Comparison of ENCODE assay signal across 8 cellular contexts in the genomic region with DNA sequence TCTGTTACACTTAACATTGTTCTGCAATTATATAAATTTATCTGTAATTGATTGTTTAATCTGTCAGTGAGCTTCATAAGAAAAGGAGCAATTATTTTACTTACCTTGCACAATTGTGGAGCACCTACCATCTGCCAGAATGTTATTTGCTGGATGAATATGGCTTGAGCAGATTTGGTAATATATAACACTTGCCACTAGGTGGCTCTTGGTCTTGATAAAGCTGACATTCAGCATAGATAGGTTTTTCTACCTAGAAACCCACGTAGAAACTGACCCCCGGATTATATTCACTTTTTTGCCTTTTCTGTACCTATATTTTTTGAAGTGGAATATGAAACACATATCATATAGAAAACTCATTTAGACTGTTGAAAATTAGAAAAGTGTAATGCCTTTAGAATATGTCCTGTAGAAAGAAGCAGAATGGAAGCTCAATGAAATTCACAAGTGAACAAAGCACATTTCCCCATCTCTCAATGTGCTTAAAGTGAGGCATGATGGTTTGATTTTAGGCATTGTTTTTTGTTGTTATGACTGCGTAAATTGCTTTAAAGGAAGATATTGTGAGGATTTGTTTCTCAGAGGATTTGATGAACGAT. TPM values are rescaled to one million over a fixed set of nuclear protein-coding genes. Genes with fewer than 3 reads are reported as not detected.
DNase-seq lines count a peak whose midpoint lies in the region; ATAC-seq and TF ChIP-seq lines count a peak whose summit lies in the region.

No MANE protein-coding gene starts in this region.

- H3K36me3 Mint-ChIP-seq in chondrocyte (ENCODE audit: low read depth) (no peaks in the 10 kb centered on the region), type B pancreatic cell (no peaks in the 10 kb centered on the region)

- no peaks in the 10 kb centered on the region for H3K9me3 Mint-ChIP-seq in chondrocyte (ENCODE audit: low read depth)
- no peaks in the 10 kb centered on the region for H3K9me3 Mint-ChIP-seq in type B pancreatic cell

- intact Hi-C loops in left colon (cut with DNase I, micrococcal nuclease) = loop anchor here in 1 of 2 donors (5.0 kb wide), 1 partner anchor 82 kb away; no protein-coding TSS in a partner anchor

- H3K4me2 ChIP-seq in OCI-LY3 (ENCODE audit: low read length) = peak overlapping the region; percentile 18

- ATAC-seq in GM21367 (IDR thresholded peaks at IDR 0.05; ENCODE audit: unreplicated experiment) (peak; percentile 61), left colon (peak; percentile 77)

- H4K20me1 ChIP-seq in OCI-LY3 (ENCODE audit: insufficient read depth, low read length) = peaks cover 96% of the 10 kb centered on the region

- H3K27me3 Mint-ChIP-seq in chondrocyte (ENCODE audit: low read depth) (no peaks in the 10 kb centered on the region), type B pancreatic cell (no peaks in the 10 kb centered on the region)

- H3K27ac Mint-ChIP-seq in chondrocyte (ENCODE audit: unreplicated experiment) (no peak overlapping the region), type B pancreatic cell (peak overlapping the region; percentile 21)

- H3K4me3 Mint-ChIP-seq in chondrocyte (ENCODE audit: unreplicated experiment) (no peak overlapping the region), type B pancreatic cell (no peak overlapping the region)

- peaks cover 15% of the 10 kb centered on the region for H3K4me1 ChIP-seq in OCI-LY3 (ENCODE audit: low read length)

- no peak overlapping the region for H3K9ac ChIP-seq in OCI-LY3 (ENCODE audit: low read length)

- H3K27ac ChIP-seq in OCI-LY3 (ENCODE audit: low read length) = no peak overlapping the region

- peaks cover 100% of the 10 kb centered on the region for H3K79me2 ChIP-seq in OCI-LY3 (ENCODE audit: low read length)

- peak; percentile 92 for DNase-seq in DMS53 treated with DMSO at 0.1 percent for 48 hours (lab: John Stamatoyannopoulos, UW; ENCODE audit: unreplicated experiment)
- DNase-seq in HuH-7 (ENCODE audit: low spot score) = peak; percentile 61
- no peak for DNase-seq in chondrocyte (ENCODE audit: low spot score)
- no peak for DNase-seq in left colon
- no peak for DNase-seq in type B pancreatic cell (ENCODE audit: extremely low spot score, unreplicated experiment)
- no peak for DNase-seq in NCI-H1048 (lab: John Stamatoyannopoulos, UW)

- H3K4me1 Mint-ChIP-seq in chondrocyte (ENCODE audit: low read depth) (peaks cover 49% of the 10 kb centered on the region), type B pancreatic cell (ENCODE audit: unreplicated experiment) (peaks cover 39% of the 10 kb centered on the region)

- H2AFZ ChIP-seq in OCI-LY3 (ENCODE audit: low read depth, low read length) = no peak overlapping the region

- H3K9me3 ChIP-seq in OCI-LY3 (ENCODE audit: insufficient read depth, low read length) = no peaks in the 10 kb centered on the region

- H3K27me3 ChIP-seq in OCI-LY3 (ENCODE audit: low read depth, low read length) = no peaks in the 10 kb centered on the region

- TF ChIP-seq CTCF in OCI-LY3 (IDR thresholded peaks at IDR 0.05; ENCODE audit: low read depth, low read length) = peak; percentile 78
- TF ChIP-seq CTCF in chondrocyte (IDR thresholded peaks at IDR 0.05) = peak; percentile 91
- peak; percentile 85 for TF ChIP-seq CTCF in type B pancreatic cell (conservative IDR thresholded peaks at IDR 0.05)

- peaks cover 9% of the 10 kb centered on the region for H3K36me3 ChIP-seq in OCI-LY3 (replicated peaks; ENCODE audit: low read depth, low read length)

- H3K4me3 ChIP-seq in OCI-LY3 (ENCODE audit: low read length) = no peak overlapping the region

RNA-seq across cellular contexts. Expression of a gene that starts 9.5 kb away (rescaled TPM):
- total RNA-seq in chondrocyte (52.9 to 65.8 TPM (median 58.5 TPM) in 3 replicates), left colon (10 to 100 TPM; 32.6 to 53.2 TPM), type B pancreatic cell (ENCODE audit: low replicate concordance) (61.5 and 95.4 TPM in 2 replicates)

Comparison
In these comparisons a context has a peak if more than half of its experiments do, and no peak if none do; other contexts are left out.
1. DNase-seq: peak in DMS53 treated with DMSO at 0.1 percent for 48 hours (single experiment) and HuH-7 (single experiment); none in chondrocyte (single experiment), left colon (0 of 2), type B pancreatic cell (single experiment) and NCI-H1048 (single experiment).
2. Peak in every context shown above with its lines, with median percentiles within 50 percentile points of each other: CTCF ChIP-seq.